Comparison of ENCODE assay signal across 17 cellular contexts in genomic region chr13:30108216-30108912, GRCh38.
A peak's percentile ranks its signal among the peaks of the same experiment; 100 is the strongest.
DNase-seq lines count a peak whose midpoint lies in the region; ATAC-seq and TF ChIP-seq lines count a peak whose summit lies in the region.
"Had no signal": no experiment of that assay in that cellular context is flagged by ENCODE, and none has a peak within 500 bp of the region (broad histone marks: within the 10 kb centered on the region; RNA-seq: fewer than 3 reads in every experiment).

No MANE protein-coding gene starts in this region.

- no peaks in the 10 kb centered on the region for H3K9me3 Mint-ChIP-seq in activated T-cell treated with anti-CD3 and anti-CD28 coated beads, Interleukin-2, amount 50 U/mL, for 72 hours
- H3K9me3 Mint-ChIP-seq: activated CD4-positive, alpha-beta memory T cell treated with anti-CD3 and anti-CD28 coated beads, Interleukin-2, amount 10 ng/mL, durations not matched to agents 7 days and 5 days; activated naive CD4-positive, alpha-beta T cell treated with anti-CD3 and anti-CD28 coated beads, Interleukin-2, amount 50 U/mL, for 24 hours; activated T-cell treated with anti-CD3 and anti-CD28 coated beads, Interleukin-2, amount 50 U/mL, for 4 hours; natural killer cell treated with Interleukin-12 subunit alpha and Interleukin-12 subunit beta and Interleukin-15 and Interleukin-18, amount 100 ng/mL, for 72 hours had no signal

- H4K20me1 ChIP-seq in mammary epithelial cell (ENCODE audit: insufficient read depth, low read length), result no peaks in the 10 kb centered on the region

- in situ Hi-C loops in mammary epithelial cell (cut with MboI; ENCODE audit: low sequenced_read_pairs in 2 of 2), result loop anchor here in 1 of 2 donors (5.0 kb wide), 1 partner anchor 186 kb away; no protein-coding TSS in a partner anchor

- H3K4me1 Mint-ChIP-seq in activated T-cell treated with anti-CD3 and anti-CD28 coated beads, Interleukin-2, amount 50 U/mL, for 72 hours (ENCODE audit: low read depth), result peaks cover 19% of the 10 kb centered on the region

- no peak overlapping the region for H3K4me2 ChIP-seq in mammary epithelial cell (ENCODE audit: insufficient read depth, low read depth, low read length)
- H3K4me2 ChIP-seq: KMS-11 had no signal

- TF ChIP-seq POLR2A in stomach (IDR thresholded peaks at IDR 0.05), result no peak

- no peak overlapping the region for H3K9ac ChIP-seq in mammary epithelial cell (ENCODE audit: insufficient read depth, low read length)
- H3K9ac ChIP-seq in liver (ENCODE audit: low read depth in 1 of 2, low read length in 2 of 2), result peak overlapping the region; percentile 67 to 82
- H3K9ac ChIP-seq: KMS-11 had no signal

- intact Hi-C loops in mammary epithelial cell (cut with micrococcal nuclease) (no loop called here), stomach (cut with DNase I; ENCODE audit: low total_unique reads) (loop anchor here (5.0 kb wide), 1 partner anchor 601 kb away; no protein-coding TSS in a partner anchor)

- H3K9me3 ChIP-seq in mammary epithelial cell (replicated peaks; ENCODE audit: insufficient read depth, low read length), result no peaks in the 10 kb centered on the region
- no peaks in the 10 kb centered on the region for H3K9me3 ChIP-seq in liver (ENCODE audit: control insufficient read depth in 4 of 4, low read length in 3 of 4)
- no peaks in the 10 kb centered on the region for H3K9me3 ChIP-seq in stomach
- H3K9me3 ChIP-seq: ascending aorta, heart right ventricle had no signal

- WGBS in mammary epithelial cell (ENCODE audit: low coverage, missing lambda C conversion rate), result 87% methylated on average over 13 of the region's 13 CpGs
- 37% methylated on average over 13 of the region's 13 CpGs for WGBS in liver
- WGBS in stomach, 5 donors, result 33 to 55% (median 44%) methylated on average over 13 of the region's 13 CpGs

- no peaks in the 10 kb centered on the region for H3K36me3 Mint-ChIP-seq in activated T-cell treated with anti-CD3 and anti-CD28 coated beads, Interleukin-2, amount 50 U/mL, for 72 hours (ENCODE audit: insufficient read depth in 2 of 2)
- H3K36me3 Mint-ChIP-seq: activated naive CD4-positive, alpha-beta T cell treated with anti-CD3 and anti-CD28 coated beads, Interleukin-2, amount 50 U/mL, for 24 hours; natural killer cell treated with Interleukin-12 subunit alpha and Interleukin-12 subunit beta and Interleukin-15 and Interleukin-18, amount 100 ng/mL, for 72 hours had no signal

- no peak for TF ChIP-seq EP300 in stomach (IDR thresholded peaks at IDR 0.05)

- H3K4me3 ChIP-seq in mammary epithelial cell (replicated peaks in 1 of 3; ENCODE audit: insufficient read depth in 1 of 3, low read depth in 2 of 3, low read length in 3 of 3) (no peak overlapping the region), liver (ENCODE audit: low read depth in 1 of 3, low read length in 3 of 3) (peak overlapping the region in 1 of 3 donors; percentile 29), stomach (peak overlapping the region in 1 of 4 donors; percentile 17)
- H3K4me3 ChIP-seq: ascending aorta, heart right ventricle had no signal

- peak overlapping the region; percentile 55 for H3K27ac ChIP-seq in mammary epithelial cell (ENCODE audit: insufficient read depth, low read depth, low read length)
- peak overlapping the region; percentile 83 to 91 for H3K27ac ChIP-seq in liver (ENCODE audit: low read depth in 1 of 2, low read length in 2 of 2)
- H3K27ac ChIP-seq in stomach, result peak overlapping the region; percentile 71 to 82 (median 79)
- H3K27ac ChIP-seq: ascending aorta, heart right ventricle, KMS-11 had no signal

- H3K36me3 ChIP-seq in mammary epithelial cell (ENCODE audit: insufficient read depth, low read length) (no peaks in the 10 kb centered on the region), liver (ENCODE audit: control insufficient read depth in 4 of 4, insufficient read depth in 3 of 4, low read depth in 1 of 4, low read length in 3 of 4) (no peaks in the 10 kb centered on the region), stomach (no peaks in the 10 kb centered on the region)
- H3K36me3 ChIP-seq: ascending aorta, heart right ventricle had no signal

- no TSS peak for BruUV-seq in mammary epithelial cell (replicated peaks; lab: Mats Ljungman, UMichigan)

- DNase-seq in NCI-H2081 (lab: John Stamatoyannopoulos, UW), result peak; percentile 78 to 95
- DNase-seq in mammary epithelial cell, result no peak
- DNase-seq in stomach, result no peak
- DNase-seq in GM19238 (ENCODE audit: insufficient read length, low spot score), result no peak
- DNase-seq in NCI-H446 treated with DMSO at 0.1 percent for 48 hours (lab: John Stamatoyannopoulos, UW), result no peak
- DNase-seq in activated T-cell treated with anti-CD3 and anti-CD28 coated beads, Interleukin-2, amount 50 U/mL, for 72 hours, result no peak
- DNase-seq: activated CD4-positive, alpha-beta memory T cell treated with anti-CD3 and anti-CD28 coated beads, Interleukin-2, amount 10 ng/mL, durations not matched to agents 7 days and 5 days; activated T-cell treated with anti-CD3 and anti-CD28 coated beads, Interleukin-2, amount 50 U/mL, for 4 hours; heart right ventricle; OCI-M1; stimulated activated CD4-positive, alpha-beta T cell treated with anti-CD3 and anti-CD28 coated beads, Interleukin-12 subunit alpha, Interleukin-12 subunit beta, amount 100 ng/mL, for 4 hours; T-helper 17 cell had no signal

- dilution Hi-C loops in mammary epithelial cell (cut with HindIII; ENCODE audit: low sequenced_read_pairs), result no loop called here

- H3K79me2 ChIP-seq in mammary epithelial cell (ENCODE audit: insufficient read depth, low read length), result no peaks in the 10 kb centered on the region

- no peak overlapping the region for H3K4me3 Mint-ChIP-seq in activated T-cell treated with anti-CD3 and anti-CD28 coated beads, Interleukin-2, amount 50 U/mL, for 72 hours
- H3K4me3 Mint-ChIP-seq: activated CD4-positive, alpha-beta memory T cell treated with anti-CD3 and anti-CD28 coated beads, Interleukin-2, amount 10 ng/mL, durations not matched to agents 7 days and 5 days; activated naive CD4-positive, alpha-beta T cell treated with anti-CD3 and anti-CD28 coated beads, Interleukin-2, amount 50 U/mL, for 24 hours; activated T-cell treated with anti-CD3 and anti-CD28 coated beads, Interleukin-2, amount 50 U/mL, for 4 hours; natural killer cell treated with Interleukin-12 subunit alpha and Interleukin-12 subunit beta and Interleukin-15 and Interleukin-18, amount 100 ng/mL, for 72 hours; T-helper 17 cell had no signal

- CTCF ChIA-PET in mammary epithelial cell (lab: Charles Lee; ENCODE audit: low non-redundant PET), result interaction anchor here (0.6 kb wide), 1 partner anchor 50 kb away, joined by 3 read pairs; no protein-coding TSS in a partner anchor

- ATAC-seq in activated T-cell treated with anti-CD3 and anti-CD28 coated beads, Interleukin-2, amount 50 U/mL, for 72 hours (replicated peaks in 1 of 2), result no peak
- ATAC-seq: activated T-cell treated with anti-CD3 and anti-CD28 coated beads, Interleukin-2, amount 50 U/mL, for 4 hours; natural killer cell treated with Interleukin-12 subunit alpha and Interleukin-12 subunit beta and Interleukin-15 and Interleukin-18, amount 100 ng/mL, for 72 hours had no signal

- H3K27me3 ChIP-seq in mammary epithelial cell (ENCODE audit: insufficient read depth, low read length) (no peaks in the 10 kb centered on the region), liver (ENCODE audit: control insufficient read depth in 4 of 4, insufficient read depth in 4 of 4, low read length in 3 of 4) (no peaks in the 10 kb centered on the region), stomach (no peaks in the 10 kb centered on the region)
- H3K27me3 ChIP-seq: ascending aorta, heart right ventricle had no signal

- H2AFZ ChIP-seq in mammary epithelial cell (ENCODE audit: low read depth, low read length), result peak overlapping the region; percentile 56

- no peak overlapping the region for H3K27ac Mint-ChIP-seq in activated T-cell treated with anti-CD3 and anti-CD28 coated beads, Interleukin-2, amount 50 U/mL, for 72 hours
- H3K27ac Mint-ChIP-seq: activated CD4-positive, alpha-beta memory T cell treated with anti-CD3 and anti-CD28 coated beads, Interleukin-2, amount 10 ng/mL, durations not matched to agents 7 days and 5 days; activated naive CD4-positive, alpha-beta T cell treated with anti-CD3 and anti-CD28 coated beads, Interleukin-2, amount 50 U/mL, for 24 hours; natural killer cell treated with Interleukin-12 subunit alpha and Interleukin-12 subunit beta and Interleukin-15 and Interleukin-18, amount 100 ng/mL, for 72 hours; T-helper 17 cell had no signal

- TF ChIP-seq CTCF in mammary epithelial cell (conservative IDR thresholded peaks at IDR 0.05 in 1 of 2, IDR thresholded peaks at IDR 0.05 in 1 of 2; ENCODE audit: extremely low read depth in 1 of 2, insufficient read depth in 1 of 2, low read depth in 1 of 2, low read length in 2 of 2), result no peak
- no peak for TF ChIP-seq CTCF in liver (IDR thresholded peaks at IDR 0.05; ENCODE audit: low read depth, low read length, missing input control)
- no peak for TF ChIP-seq CTCF in stomach (IDR thresholded peaks at IDR 0.05)

- H3K27me3 Mint-ChIP-seq in activated T-cell treated with anti-CD3 and anti-CD28 coated beads, Interleukin-2, amount 50 U/mL, for 72 hours (ENCODE audit: low read depth), result no peaks in the 10 kb centered on the region
- H3K27me3 Mint-ChIP-seq: activated naive CD4-positive, alpha-beta T cell treated with anti-CD3 and anti-CD28 coated beads, Interleukin-2, amount 50 U/mL, for 24 hours had no signal

- no peak for TF ChIP-seq RAD21 in liver (IDR thresholded peaks at IDR 0.05)

- H3K4me1 ChIP-seq in mammary epithelial cell (ENCODE audit: insufficient read depth, low read length), result peaks cover 15% of the 10 kb centered on the region
- H3K4me1 ChIP-seq in liver (ENCODE audit: control insufficient read depth in 4 of 4, insufficient read depth in 4 of 4, low read length in 3 of 4), result peaks cover 0 to 19% (median 11%) of the 10 kb centered on the region in 4 donors
- peaks cover 11 to 55% (median 21%) of the 10 kb centered on the region in 4 donors for H3K4me1 ChIP-seq in stomach
- H3K4me1 ChIP-seq: ascending aorta had no signal

TF ChIP-seq in liver, 16 proteins besides CTCF, POLR2A, EP300 and RAD21 (continues in another document):
- TF ChIP-seq MAX (IDR thresholded peaks at IDR 0.05), result no peak

Comparison
In these comparisons a context has a peak if more than half of its experiments do, and no peak if none do; other contexts are left out.
1. DNase-seq: peak in NCI-H2081 (2 of 2); none in mammary epithelial cell (single experiment), stomach (single experiment), GM19238 (single experiment), NCI-H446 treated with DMSO at 0.1 percent for 48 hours (single experiment) and activated T-cell treated with anti-CD3 and anti-CD28 coated beads, Interleukin-2, amount 50 U/mL, for 72 hours (0 of 2).
2. Peak in every context shown above with its lines, with median percentiles within 50 percentile points of each other: H3K27ac ChIP-seq.